ENCODE assay signal across 8 cellular contexts in the genomic region with DNA sequence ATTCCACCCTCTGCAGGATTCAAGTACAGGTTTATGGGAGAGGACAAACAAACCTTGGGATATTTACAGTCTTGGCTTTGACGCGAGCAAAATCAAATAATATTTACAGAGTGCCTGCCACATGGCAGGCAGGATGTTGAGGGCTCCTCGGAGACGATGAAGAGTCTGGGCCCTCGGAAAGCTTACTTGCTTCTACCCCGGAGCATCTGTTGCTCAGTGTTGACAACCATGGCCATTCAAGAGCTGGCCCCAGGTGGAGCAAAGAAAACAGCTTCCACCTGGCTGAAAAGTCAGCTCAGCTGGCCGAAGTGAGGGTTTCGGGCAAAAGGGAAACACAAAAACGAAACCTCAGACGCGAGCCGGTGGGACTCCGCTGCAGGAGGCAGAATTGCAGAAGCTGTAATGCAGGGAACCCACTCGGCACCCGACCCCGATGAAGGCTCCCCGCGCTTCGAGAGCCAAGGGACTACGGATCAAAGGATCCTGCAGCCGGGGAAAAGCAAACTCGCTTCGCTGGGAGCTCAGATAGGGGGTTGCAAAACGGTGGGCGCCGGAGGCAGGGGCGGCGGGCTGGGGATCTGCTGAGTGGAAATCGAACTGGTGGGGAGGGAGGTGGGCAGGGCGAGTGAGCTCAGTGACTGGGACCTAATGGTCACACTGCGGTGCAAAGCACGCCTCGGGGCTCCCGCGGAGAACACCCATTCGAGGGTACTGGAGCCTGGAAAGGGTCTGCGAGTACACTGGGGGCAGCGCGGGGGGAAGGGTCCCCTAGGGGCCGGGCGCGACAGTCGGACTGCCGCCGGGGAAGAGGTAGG. TPM values are rescaled to one million over a fixed set of nuclear protein-coding genes. Genes with fewer than 3 reads are reported as not detected.
DNase-seq lines count a peak whose midpoint lies in the region; ATAC-seq, FAIRE-seq and TF ChIP-seq lines count a peak whose summit lies in the region.

No MANE protein-coding gene starts in this region.

- peak overlapping the region; percentile 95 for H3K4me3 Mint-ChIP-seq in T-helper 2 cell treated with Interferon-gamma antibody and Interleukin-4, amounts not matched to agents 5 μg/mL and 100 μg/mL, for 36 hours

- H3K27ac ChIP-seq in breast epithelium: peak overlapping the region; percentile 39 to 77
- no peak overlapping the region for H3K27ac ChIP-seq in keratinocyte (ENCODE audit: control insufficient read depth, insufficient read depth, low read length)

- peak overlapping the region; percentile 63 for H2AFZ ChIP-seq in keratinocyte (ENCODE audit: control insufficient read depth, low read length)

- H3K4me3 ChIP-seq in breast epithelium (peak overlapping the region; percentile 63 to 92 (median 73)), keratinocyte (ENCODE audit: control insufficient read depth in 2 of 3, extremely low read depth in 1 of 3, insufficient read depth in 2 of 3, low read depth in 1 of 3, low read length in 3 of 3) (peak overlapping the region; percentile 65 to 82 (median 69))

- H3K4me2 ChIP-seq in keratinocyte (ENCODE audit: control insufficient read depth, extremely low read depth, insufficient read depth, low read depth, low read length): peak overlapping the region; percentile 93

- no peak for TF ChIP-seq POLR2A in breast epithelium (IDR thresholded peaks at IDR 0.05)

- peak overlapping the region; percentile 93 for H3K27ac Mint-ChIP-seq in T-helper 2 cell treated with Interferon-gamma antibody and Interleukin-4, amounts not matched to agents 5 μg/mL and 100 μg/mL, for 36 hours

- no peaks in the 10 kb centered on the region for H3K36me3 ChIP-seq in breast epithelium
- H3K36me3 ChIP-seq in keratinocyte (ENCODE audit: control insufficient read depth in 2 of 2, extremely low read depth in 1 of 2, insufficient read depth in 2 of 2, low read length in 2 of 2): no peaks in the 10 kb centered on the region

- no peaks in the 10 kb centered on the region for H4K20me1 ChIP-seq in keratinocyte (ENCODE audit: control insufficient read depth, extremely low read depth, insufficient read depth, low read length)

- H3K9me3 ChIP-seq in breast epithelium (no peaks in the 10 kb centered on the region), keratinocyte (ENCODE audit: control insufficient read depth, low read depth, low read length) (no peaks in the 10 kb centered on the region)

- dilution Hi-C loops in keratinocyte (cut with MboI; ENCODE audit: extremely low pct_ligation_motif_present, low sequenced_read_pairs): no loop called here

- peaks cover 33% of the 10 kb centered on the region for H3K4me1 Mint-ChIP-seq in T-helper 2 cell treated with Interferon-gamma antibody and Interleukin-4, amounts not matched to agents 5 μg/mL and 100 μg/mL, for 36 hours (ENCODE audit: low read depth)

- DNase-seq in CD1c-positive myeloid dendritic cell (ENCODE audit: extremely low spot score) (peak; percentile 63), HT-29 (ENCODE audit: low spot score) (peak; percentile 10), breast epithelium (ENCODE audit: low spot score in 2 of 2) (peak; percentile 22 to 54), keratinocyte (ENCODE audit: low read depth, low spot score) (no peak), NCI-H446 (lab: John Stamatoyannopoulos, UW) (no peak)
- DNase-seq in T-helper 2 cell treated with Interferon-gamma antibody and Interleukin-4, amounts not matched to agents 5 μg/mL and 100 μg/mL, for 36 hours (ENCODE audit: low spot score): peak; percentile 33
- peak; percentile 7 to 24 (median 12) for DNase-seq in stimulated activated CD4-positive, alpha-beta T cell treated with anti-CD3 and anti-CD28 coated beads, Interleukin-1b, Interleukin-23, amount 100 ng/mL, for 24 hours (ENCODE audit: low read depth in 4 of 4, low spot score in 1 of 4)

- FAIRE-seq in keratinocyte (lab: Jason Lieb, UNC): no peak

- TF ChIP-seq CTCF in breast epithelium (IDR thresholded peaks at IDR 0.05) (no peak), keratinocyte (optimal IDR thresholded peaks at IDR 0.05 in 1 of 3, IDR thresholded peaks at IDR 0.05 in 1 of 3, conservative IDR thresholded peaks at IDR 0.05 in 1 of 3; ENCODE audit: extremely low read depth in 1 of 3, insufficient read depth in 2 of 3, low read length in 3 of 3) (no peak)

- no peaks in the 10 kb centered on the region for H3K79me2 ChIP-seq in keratinocyte (ENCODE audit: control insufficient read depth, insufficient read depth, low read length)

- intact Hi-C loops in breast epithelium (cut with DNase I; ENCODE audit: low total_unique reads): no loop called here

- H3K4me1 ChIP-seq in breast epithelium: peaks cover 0 to 9% of the 10 kb centered on the region in 2 donors
- peaks cover 21% of the 10 kb centered on the region for H3K4me1 ChIP-seq in keratinocyte (ENCODE audit: control insufficient read depth, extremely low read depth, insufficient read depth, low read length)

- H3K27me3 ChIP-seq in breast epithelium (no peaks in the 10 kb centered on the region), keratinocyte (ENCODE audit: control insufficient read depth, extremely low read depth, insufficient read depth, low read length) (peaks cover 6% of the 10 kb centered on the region)

- H3K27me3 Mint-ChIP-seq in T-helper 2 cell treated with Interferon-gamma antibody and Interleukin-4, amounts not matched to agents 5 μg/mL and 100 μg/mL, for 36 hours (ENCODE audit: low read depth): peaks cover 3% of the 10 kb centered on the region

- peaks cover 21% of the 10 kb centered on the region for H3K36me3 Mint-ChIP-seq in T-helper 2 cell treated with Interferon-gamma antibody and Interleukin-4, amounts not matched to agents 5 μg/mL and 100 μg/mL, for 36 hours (ENCODE audit: low read depth)

- peak overlapping the region; percentile 37 for H3K9ac ChIP-seq in keratinocyte (ENCODE audit: control insufficient read depth, extremely low read depth, insufficient read depth, low read length)

- no peaks in the 10 kb centered on the region for H3K9me1 ChIP-seq in keratinocyte (ENCODE audit: control insufficient read depth, extremely low read depth, insufficient read depth, low read length)

- peaks cover 9% of the 10 kb centered on the region for H3K9me3 Mint-ChIP-seq in T-helper 2 cell treated with Interferon-gamma antibody and Interleukin-4, amounts not matched to agents 5 μg/mL and 100 μg/mL, for 36 hours

- peak; percentile 32 for ATAC-seq in GM19455 (IDR thresholded peaks at IDR 0.05; ENCODE audit: unreplicated experiment)

RNA-seq across cellular contexts. Expression of a gene that starts 0.8 kb away (rescaled TPM):
- total RNA-seq in HT-29 (2014; rRNA removed; shearing (Covaris generic)): 0.68 and 0.69 TPM in 2 replicates
- total RNA-seq in breast epithelium: 10 to 100 TPM; 12.2 to 17.0 (median 14.8) TPM
- 0.05 to 0.31 TPM (median 0.20 TPM) in 3 replicates for polyA plus RNA-seq in keratinocyte
- polyA plus RNA-seq in keratinocyte (2011; ENCODE audit: low read depth): 0.09 TPM
- polyA plus RNA-seq in keratinocyte (2011; cell fraction: cytosol; rRNA removed): 0.01 and 0.15 TPM in 2 replicates
- polyA plus RNA-seq in keratinocyte (2011; cell fraction: nucleus; rRNA removed): 0.17 and 0.48 TPM in 2 replicates
- 0.03 and 0.13 TPM in 2 replicates for polyA plus RNA-seq in keratinocyte (2012; ENCODE audit: low replicate concordance)
- 0.10 to 0.16 TPM in 2 of 3 replicates, not detected in the other for polyA minus RNA-seq in keratinocyte
- not detected for polyA minus RNA-seq in keratinocyte (2011; cell fraction: cytosol; rRNA and poly(A)+ RNA removed)
- 0.21 and 0.93 TPM in 2 replicates for polyA minus RNA-seq in keratinocyte (2011; cell fraction: nucleus; rRNA and poly(A)+ RNA removed)

Comparison
In these comparisons a context has a peak if more than half of its experiments do, and no peak if none do; other contexts are left out.
1. DNase-seq: peak in CD1c-positive myeloid dendritic cell (single experiment), HT-29 (single experiment), T-helper 2 cell treated with Interferon-gamma antibody and Interleukin-4, amounts not matched to agents 5 μg/mL and 100 μg/mL, for 36 hours (single experiment), breast epithelium (2 of 2) and stimulated activated CD4-positive, alpha-beta T cell treated with anti-CD3 and anti-CD28 coated beads, Interleukin-1b, Interleukin-23, amount 100 ng/mL, for 24 hours (4 of 4); none in keratinocyte (single experiment) and NCI-H446 (0 of 2).